ENCODE assay signal across 11 cellular contexts in the genomic region with DNA sequence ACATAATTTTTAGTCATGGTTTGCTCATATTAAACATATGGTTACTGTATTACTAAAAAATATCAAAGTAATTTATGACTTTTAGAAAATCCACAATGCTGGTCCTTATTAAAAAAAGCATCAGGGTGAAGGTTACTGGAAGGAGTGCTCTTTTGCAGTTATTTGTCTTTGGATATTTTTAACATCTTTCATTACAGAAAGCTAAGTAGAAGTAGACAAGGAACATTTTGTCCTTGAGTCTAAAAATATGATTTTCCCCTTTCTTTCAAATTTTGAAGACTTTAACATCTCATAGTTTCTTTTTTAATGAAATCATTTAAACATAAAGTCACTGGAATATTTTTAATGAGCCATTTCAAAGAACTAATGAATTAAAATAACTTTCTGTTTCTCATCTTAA.
"Had no signal": no experiment of that assay in that cellular context is flagged by ENCODE, and none has a peak within 500 bp of the region (broad histone marks: within the 10 kb centered on the region; RNA-seq: fewer than 3 reads in every experiment).

No MANE protein-coding gene starts in this region.

- H3K36me3 Mint-ChIP-seq: activated naive CD8-positive, alpha-beta T cell treated with anti-CD3 and anti-CD28 coated beads for 36 hours; naive thymus-derived CD4-positive, alpha-beta T cell had no signal

- H3K9me3 ChIP-seq: heart left ventricle had no signal

- H3K27me3 Mint-ChIP-seq: dendritic cell treated with granulocyte-macrophage colony-stimulating factor and Interleukin-4, amounts not matched to agents 40 ng/mL and 50 ng/mL, for 4 days; stimulated activated naive CD8-positive, alpha-beta T cell treated with anti-CD3 and anti-CD28 coated beads, Interleukin-15, Interleukin-2, amounts not matched to agents 100 ng/mL and 50 ng/mL, for 24 hours had no signal

- H3K27me3 ChIP-seq: heart left ventricle had no signal

- H3K9me3 Mint-ChIP-seq: activated naive CD8-positive, alpha-beta T cell treated with anti-CD3 and anti-CD28 coated beads for 36 hours; dendritic cell treated with granulocyte-macrophage colony-stimulating factor and Interleukin-4, amounts not matched to agents 40 ng/mL and 50 ng/mL, for 4 days; stimulated activated naive CD8-positive, alpha-beta T cell treated with anti-CD3 and anti-CD28 coated beads, Interleukin-15, Interleukin-2, amounts not matched to agents 100 ng/mL and 50 ng/mL, for 24 hours; T-helper 2 cell treated with Interferon-gamma antibody and Interleukin-4, amounts not matched to agents 5 μg/mL and 100 μg/mL, for 36 hours had no signal

- H3K27ac Mint-ChIP-seq: activated naive CD8-positive, alpha-beta T cell treated with anti-CD3 and anti-CD28 coated beads for 36 hours; dendritic cell treated with granulocyte-macrophage colony-stimulating factor and Interleukin-4, amounts not matched to agents 40 ng/mL and 50 ng/mL, for 4 days; naive thymus-derived CD4-positive, alpha-beta T cell; stimulated activated naive CD8-positive, alpha-beta T cell treated with anti-CD3 and anti-CD28 coated beads, Interleukin-15, Interleukin-2, amounts not matched to agents 100 ng/mL and 50 ng/mL, for 24 hours; T-helper 2 cell treated with Interferon-gamma antibody and Interleukin-4, amounts not matched to agents 5 μg/mL and 100 μg/mL, for 36 hours had no signal

- H3K4me3 Mint-ChIP-seq: activated naive CD8-positive, alpha-beta T cell treated with anti-CD3 and anti-CD28 coated beads for 36 hours; dendritic cell treated with granulocyte-macrophage colony-stimulating factor and Interleukin-4, amounts not matched to agents 40 ng/mL and 50 ng/mL, for 4 days; naive thymus-derived CD4-positive, alpha-beta T cell; stimulated activated naive CD8-positive, alpha-beta T cell treated with anti-CD3 and anti-CD28 coated beads, Interleukin-15, Interleukin-2, amounts not matched to agents 100 ng/mL and 50 ng/mL, for 24 hours; T-helper 2 cell treated with Interferon-gamma antibody and Interleukin-4, amounts not matched to agents 5 μg/mL and 100 μg/mL, for 36 hours had no signal

- DNase-seq: activated CD4-positive, alpha-beta T cell treated with anti-CD3 and anti-CD28 coated beads, Interleukin-2, amount 50 U/mL, for 1 hour; activated CD8-positive, alpha-beta memory T cell treated with anti-CD3 and anti-CD28 coated beads for 24 hours; activated naive CD8-positive, alpha-beta T cell treated with anti-CD3 and anti-CD28 coated beads for 36 hours; effector memory CD4-positive, alpha-beta T cell; foreskin melanocyte; heart left ventricle; mammary epithelial cell; naive thymus-derived CD4-positive, alpha-beta T cell had no signal

- ATAC-seq: naive thymus-derived CD4-positive, alpha-beta T cell had no signal

- H3K4me3 ChIP-seq: heart left ventricle had no signal

- H3K4me1 Mint-ChIP-seq: activated naive CD8-positive, alpha-beta T cell treated with anti-CD3 and anti-CD28 coated beads for 36 hours; naive thymus-derived CD4-positive, alpha-beta T cell had no signal

- H3K36me3 ChIP-seq: heart left ventricle had no signal
